ENCODE assay signal across 11 cellular contexts in genomic region chr6:3414704-3415453, GRCh38. TPM values are rescaled to one million over a fixed set of nuclear protein-coding genes. Genes with fewer than 3 reads are reported as not detected.
DNase-seq lines count a peak whose midpoint lies in the region; ATAC-seq and TF ChIP-seq lines count a peak whose summit lies in the region.
"Had no signal": no experiment of that assay in that cellular context is flagged by ENCODE, and none has a peak within 500 bp of the region (broad histone marks: within the 10 kb centered on the region; RNA-seq: fewer than 3 reads in every experiment).

No MANE protein-coding gene starts in this region.

- H3K27ac Mint-ChIP-seq in effector memory CD8-positive, alpha-beta T cell = no peak overlapping the region

- no peak overlapping the region for H3K4me3 ChIP-seq in Jurkat, Clone E6-1 (ENCODE audit: low read length)
- no peak overlapping the region for H3K4me3 ChIP-seq in body of pancreas
- H3K4me3 ChIP-seq: thoracic aorta had no signal

- H3K27me3 Mint-ChIP-seq in effector memory CD8-positive, alpha-beta T cell = peaks cover 51 to 63% of the 10 kb centered on the region in 2 donors

- POLR2A ChIA-PET in HEK293T (lab: Yijun Ruan, JAX) = no interaction called here

- H3K27ac ChIP-seq in body of pancreas = no peak overlapping the region
- H3K27ac ChIP-seq: thoracic aorta had no signal

- WGBS in body of pancreas, 2 donors = 65 to 73% methylated on average over 12 of the region's 12 CpGs

- TF ChIP-seq CTCF in body of pancreas (IDR thresholded peaks at IDR 0.05) = no peak

- peak; percentile 3 for DNase-seq in ELR (ENCODE audit: low read depth)
- peak; percentile 89 for DNase-seq in Jurkat, Clone E6-1 (ENCODE audit: low read depth, low spot score)
- DNase-seq in activated T-cell treated with anti-CD3 and anti-CD28 coated beads, Interleukin-2, amount 50 U/mL, for 48 hours = peak; percentile 25 to 43
- peak; percentile 88 for DNase-seq in islet precursor cell
- DNase-seq in HEK293T (ENCODE audit: extremely low spot score) = no peak
- DNase-seq in NCI-H1048 (lab: John Stamatoyannopoulos, UW) = no peak
- no peak for DNase-seq in body of pancreas
- no peak for DNase-seq in effector memory CD8-positive, alpha-beta T cell
- DNase-seq: left colon, NCI-H524 had no signal

- no peaks in the 10 kb centered on the region for H3K36me3 ChIP-seq in body of pancreas (replicated peaks in 1 of 2; ENCODE audit: insufficient read depth in 1 of 2, low read depth in 2 of 2)
- H3K36me3 ChIP-seq: thoracic aorta had no signal

- no peak for ATAC-seq in body of pancreas
- no peak for ATAC-seq in effector memory CD8-positive, alpha-beta T cell (replicated peaks)
- ATAC-seq: left colon had no signal

- TF ChIP-seq POLR2A in body of pancreas (IDR thresholded peaks at IDR 0.05) = no peak

- CTCF ChIA-PET in HEK293T (lab: Yijun Ruan, JAX) = interaction anchor here (0.6 to 0.7 kb wide), 2 partner anchors 46 to 201 kb away, joined by 3 read pairs; no protein-coding TSS in a partner anchor

- peaks cover 50% of the 10 kb centered on the region for H3K4me1 ChIP-seq in body of pancreas

- no peaks in the 10 kb centered on the region for H3K9me3 ChIP-seq in body of pancreas
- H3K9me3 ChIP-seq: thoracic aorta had no signal

- H3K4me3 Mint-ChIP-seq in effector memory CD8-positive, alpha-beta T cell = no peak overlapping the region

- H3K9me3 Mint-ChIP-seq in effector memory CD8-positive, alpha-beta T cell = no peaks in the 10 kb centered on the region

- H3K4me1 Mint-ChIP-seq in effector memory CD8-positive, alpha-beta T cell (ENCODE audit: low read depth in 2 of 2) = peaks cover 0 to 5% of the 10 kb centered on the region in 2 donors

- H3K27me3 ChIP-seq in body of pancreas = no peaks in the 10 kb centered on the region

- peaks cover 2% of the 10 kb centered on the region for H3K36me3 Mint-ChIP-seq in effector memory CD8-positive, alpha-beta T cell (ENCODE audit: insufficient read depth)

- intact Hi-C loops in body of pancreas (cut with DNase I) = no loop called here

TF ChIP-seq in HEK293T, 16 proteins besides CTCF, POLR2A, EP300 and RAD21:
- no peak for TF ChIP-seq SP1 (IDR thresholded peaks at IDR 0.05)
- TF ChIP-seq NFRKB (IDR thresholded peaks at IDR 0.05) = no peak
- no peak for TF ChIP-seq LEF1 (IDR thresholded peaks at IDR 0.05; ENCODE audit: borderline replicate concordance)
- TF ChIP-seq PKNOX1 (IDR thresholded peaks at IDR 0.05) = no peak
- no peak for TF ChIP-seq FOXK2 (IDR thresholded peaks at IDR 0.05)
- TF ChIP-seq TARDBP (IDR thresholded peaks at IDR 0.05) = no peak
- TF ChIP-seq CTBP1 (IDR thresholded peaks at IDR 0.05; ENCODE audit: borderline replicate concordance) = no peak
- no peak for TF ChIP-seq ARNT (IDR thresholded peaks at IDR 0.05)
- no peak for TF ChIP-seq ZNF384 (IDR thresholded peaks at IDR 0.05)
- TF ChIP-seq FOXA1 (IDR thresholded peaks at IDR 0.05) = no peak
- no peak for TF ChIP-seq SUZ12 (IDR thresholded peaks at IDR 0.05)
- no peak for TF ChIP-seq BHLHE40 (IDR thresholded peaks at IDR 0.05; ENCODE audit: borderline replicate concordance)
- TF ChIP-seq L3MBTL2 (conservative IDR thresholded peaks at IDR 0.05) = no peak
- TF ChIP-seq FOXM1 (IDR thresholded peaks at IDR 0.05; ENCODE audit: borderline replicate concordance) = no peak
- TF ChIP-seq ELF4 (IDR thresholded peaks at IDR 0.05) = no peak
- no peak for TF ChIP-seq HDGF (IDR thresholded peaks at IDR 0.05; ENCODE audit: borderline replicate concordance)

RNA-seq across cellular contexts. Expression of gene SLC22A23, which starts 42.0 kb away (rescaled TPM):
- polyA plus RNA-seq in Jurkat, Clone E6-1 (2012; ENCODE audit: insufficient read depth, insufficient read length) = 5.5 TPM
- total RNA-seq in body of pancreas = 10 to 100 TPM; 20.4 to 32.2 TPM

Comparison
In these comparisons a context has a peak if more than half of its experiments do, and no peak if none do; other contexts are left out.
1. DNase-seq: peak in ELR (single experiment), Jurkat, Clone E6-1 (single experiment), activated T-cell treated with anti-CD3 and anti-CD28 coated beads, Interleukin-2, amount 50 U/mL, for 48 hours (2 of 2) and islet precursor cell (single experiment); none in HEK293T (single experiment), NCI-H1048 (single experiment), body of pancreas (0 of 4) and effector memory CD8-positive, alpha-beta T cell (0 of 3).